In the genomic region with DNA sequence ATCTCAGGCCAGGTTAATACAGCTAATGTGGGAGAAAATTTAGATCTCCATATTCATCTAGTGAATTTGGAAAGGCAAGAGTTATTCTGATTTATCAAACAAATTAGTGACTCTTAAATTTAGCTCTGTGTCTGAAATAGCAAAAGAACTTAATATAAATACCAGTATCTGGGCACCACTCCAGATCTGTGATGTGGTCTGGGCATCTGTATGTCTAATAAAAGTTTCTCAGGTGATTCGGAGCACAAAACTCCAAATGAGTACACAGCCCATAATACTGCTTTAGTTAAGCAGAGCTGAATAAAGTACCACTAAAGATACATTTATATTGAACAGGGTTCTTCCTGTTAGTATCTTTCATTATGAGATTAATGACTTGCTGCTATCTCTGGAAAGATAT, we compare ENCODE assay signal across 1 cellular context.
TF ChIP-seq lines count a peak whose summit lies in the region.

No MANE protein-coding gene starts in this region.

TF ChIP-seq in IMR-90, 13 proteins besides CTCF, POLR2A, EP300 and RAD21 (continued from another document):
- TF ChIP-seq, protein P1, sequence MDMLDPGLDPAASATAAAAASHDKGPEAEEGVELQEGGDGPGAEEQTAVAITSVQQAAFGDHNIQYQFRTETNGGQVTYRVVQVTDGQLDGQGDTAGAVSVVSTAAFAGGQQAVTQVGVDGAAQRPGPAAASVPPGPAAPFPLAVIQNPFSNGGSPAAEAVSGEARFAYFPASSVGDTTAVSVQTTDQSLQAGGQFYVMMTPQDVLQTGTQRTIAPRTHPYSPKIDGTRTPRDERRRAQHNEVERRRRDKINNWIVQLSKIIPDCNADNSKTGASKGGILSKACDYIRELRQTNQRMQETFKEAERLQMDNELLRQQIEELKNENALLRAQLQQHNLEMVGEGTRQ (IDR thresholded peaks at IDR 0.05; ENCODE audit: low read depth, low read length) = no peak
- no peak for TF ChIP-seq BHLHE40 (IDR thresholded peaks at IDR 0.05; ENCODE audit: low read depth, low read length)
- no peak for TF ChIP-seq MAFK (IDR thresholded peaks at IDR 0.05; ENCODE audit: low read depth, low read length)
- TF ChIP-seq RFX5 (IDR thresholded peaks at IDR 0.05; ENCODE audit: low read depth, low read length) = no peak
- TF ChIP-seq FOS (IDR thresholded peaks at IDR 0.05; ENCODE audit: low read depth, low read length) = no peak
- no peak for TF ChIP-seq NFE2L2 (IDR thresholded peaks at IDR 0.05; ENCODE audit: low read depth, low read length)
